12 cellular contexts compared by ENCODE assay signal in genomic region chr1:203643213-203644045, GRCh38. TPM values are rescaled to one million over a fixed set of nuclear protein-coding genes. Genes with fewer than 3 reads are reported as not detected.
A peak's percentile ranks its signal among the peaks of the same experiment; 100 is the strongest.
DNase-seq lines count a peak whose midpoint lies in the region; ATAC-seq and TF ChIP-seq lines count a peak whose summit lies in the region.
"Had no signal": no experiment of that assay in that cellular context is flagged by ENCODE, and none has a peak within 500 bp of the region (broad histone marks: within the 10 kb centered on the region; RNA-seq: fewer than 3 reads in every experiment).

No MANE protein-coding gene starts in this region.

- H3K4me3 ChIP-seq in left lung (no peak overlapping the region), thoracic aorta (no peak overlapping the region)
- H3K4me3 ChIP-seq: A549 had no signal

- peaks cover 36% of the 10 kb centered on the region for H3K4me1 Mint-ChIP-seq in MCF 10A (ENCODE audit: insufficient read depth, unreplicated experiment)

- POLR2A ChIA-PET in MCF 10A (lab: Yijun Ruan, JAX): interaction anchor here (0.6 to 3.3 kb wide), 8 partner anchors 10 to 337 kb away, joined by 3 to 19 read pairs (median 3); partner anchors contain the start of gene ATP2B4

- ATAC-seq in left lung (peak; percentile 81), thoracic aorta (ENCODE audit: insufficient number of reproducible peaks, low FRiP score, low read depth) (peak; percentile 1)
- ATAC-seq: A549; activated CD8-positive, alpha-beta T cell treated with anti-CD3 and anti-CD28 coated beads for 36 hours had no signal

- CTCF ChIA-PET in MCF 10A (lab: Yijun Ruan, JAX): interaction anchor here (0.6 to 2.2 kb wide), 11 partner anchors 12 to 1102 kb away, joined by 3 to 7 read pairs (median 4); partner anchors contain the start of gene ATP2B4

- no TSS peak for BruUV-seq in MCF 10A (replicated peaks; lab: Mats Ljungman, UMichigan)

- H3K36me3 ChIP-seq in left lung: peaks cover 0 to 17% of the 10 kb centered on the region in 2 donors
- no peaks in the 10 kb centered on the region for H3K36me3 ChIP-seq in thoracic aorta

- in situ Hi-C loops in ACHN (cut with HindIII; ENCODE audit: low pct_ligation_motif_present, low pct_unique_long_range_greater_than_20kb, low sequenced_read_pairs): no loop called here

- DNase-seq in NCI-H2171 treated with DMSO at 0.1 percent for 48 hours (lab: John Stamatoyannopoulos, UW) (peak; percentile 13), NCI-H2171 (lab: John Stamatoyannopoulos, UW) (no peak), MCF 10A (ENCODE audit: unreplicated experiment) (peak; percentile 83), left lung (no peak), thoracic aorta (ENCODE audit: low spot score) (no peak), NCI-H524 treated with DMSO at 0.1 percent for 48 hours (lab: John Stamatoyannopoulos, UW) (no peak), ACHN (no peak)
- no peak for DNase-seq in activated CD4-positive, CD25-positive, alpha-beta regulatory T cell (lab: John Stamatoyannopoulos, UW)
- DNase-seq: activated CD8-positive, alpha-beta T cell treated with anti-CD3 and anti-CD28 coated beads for 36 hours; cerebellar nuclear complex; SHP77 treated with DMSO at 0.1 percent for 48 hours had no signal

- H3K4me1 ChIP-seq in left lung (peaks cover 24 to 62% of the 10 kb centered on the region in 2 donors), thoracic aorta (ENCODE audit: control insufficient read depth in 1 of 2, low read depth in 2 of 2) (peaks cover 33 to 64% of the 10 kb centered on the region in 2 donors)
- H3K4me1 ChIP-seq: A549 had no signal

- no peak for TF ChIP-seq CTCF in MCF 10A (IDR thresholded peaks at IDR 0.05; ENCODE audit: unreplicated experiment)
- no peak for TF ChIP-seq CTCF in left lung (IDR thresholded peaks at IDR 0.05)
- no peak for TF ChIP-seq CTCF in thoracic aorta (IDR thresholded peaks at IDR 0.05)

- H3K27ac Mint-ChIP-seq in MCF 10A (ENCODE audit: low read depth, unreplicated experiment): peak overlapping the region; percentile 4

- intact Hi-C loops in MCF 10A (cut with micrococcal nuclease): no loop called here
- intact Hi-C loops in left lung (cut with DNase I): no loop called here

- no peaks in the 10 kb centered on the region for H3K36me3 Mint-ChIP-seq in MCF 10A (ENCODE audit: insufficient read depth, unreplicated experiment)

- no peaks in the 10 kb centered on the region for H3K9me3 ChIP-seq in left lung
- H3K9me3 ChIP-seq in thoracic aorta: no peaks in the 10 kb centered on the region
- H3K9me3 ChIP-seq: A549 had no signal

- no peak overlapping the region for H3K4me3 Mint-ChIP-seq in MCF 10A (ENCODE audit: unreplicated experiment)
- H3K4me3 Mint-ChIP-seq: activated CD8-positive, alpha-beta T cell treated with anti-CD3 and anti-CD28 coated beads for 36 hours had no signal

- H3K27ac ChIP-seq in left lung: peak overlapping the region; percentile 33 to 50
- H3K27ac ChIP-seq in thoracic aorta: peak overlapping the region; percentile 70 to 88
- H3K27ac ChIP-seq: A549 had no signal

- H3K27me3 ChIP-seq in left lung (no peaks in the 10 kb centered on the region), thoracic aorta (replicated peaks; ENCODE audit: insufficient read depth) (no peaks in the 10 kb centered on the region)

- no peaks in the 10 kb centered on the region for H3K27me3 Mint-ChIP-seq in MCF 10A (ENCODE audit: insufficient read depth, unreplicated experiment)
- H3K27me3 Mint-ChIP-seq: activated CD8-positive, alpha-beta T cell treated with anti-CD3 and anti-CD28 coated beads for 36 hours had no signal

- no peaks in the 10 kb centered on the region for H3K9me3 Mint-ChIP-seq in MCF 10A (ENCODE audit: unreplicated experiment)
- H3K9me3 Mint-ChIP-seq: activated CD8-positive, alpha-beta T cell treated with anti-CD3 and anti-CD28 coated beads for 36 hours had no signal

RNA-seq across cellular contexts. Expression of gene ATP2B4, which starts 16.8 kb away (rescaled TPM):
- total RNA-seq in MCF 10A (2022) (15.4 and 17.0 TPM in 2 replicates), left lung (100 to 1,000 TPM; 109 to 128 TPM), thoracic aorta (100 to 1,000 TPM; 131 to 138 TPM)

Comparison
In these comparisons a context has a peak if more than half of its experiments do, and no peak if none do; other contexts are left out.
1. DNase-seq: peak in NCI-H2171 treated with DMSO at 0.1 percent for 48 hours (single experiment) and MCF 10A (single experiment); none in NCI-H2171 (single experiment), left lung (0 of 2), thoracic aorta (single experiment), NCI-H524 treated with DMSO at 0.1 percent for 48 hours (single experiment), ACHN (single experiment) and activated CD4-positive, CD25-positive, alpha-beta regulatory T cell (0 of 4).